Comparison of ENCODE assay signal across 15 cellular contexts in the genomic region with DNA sequence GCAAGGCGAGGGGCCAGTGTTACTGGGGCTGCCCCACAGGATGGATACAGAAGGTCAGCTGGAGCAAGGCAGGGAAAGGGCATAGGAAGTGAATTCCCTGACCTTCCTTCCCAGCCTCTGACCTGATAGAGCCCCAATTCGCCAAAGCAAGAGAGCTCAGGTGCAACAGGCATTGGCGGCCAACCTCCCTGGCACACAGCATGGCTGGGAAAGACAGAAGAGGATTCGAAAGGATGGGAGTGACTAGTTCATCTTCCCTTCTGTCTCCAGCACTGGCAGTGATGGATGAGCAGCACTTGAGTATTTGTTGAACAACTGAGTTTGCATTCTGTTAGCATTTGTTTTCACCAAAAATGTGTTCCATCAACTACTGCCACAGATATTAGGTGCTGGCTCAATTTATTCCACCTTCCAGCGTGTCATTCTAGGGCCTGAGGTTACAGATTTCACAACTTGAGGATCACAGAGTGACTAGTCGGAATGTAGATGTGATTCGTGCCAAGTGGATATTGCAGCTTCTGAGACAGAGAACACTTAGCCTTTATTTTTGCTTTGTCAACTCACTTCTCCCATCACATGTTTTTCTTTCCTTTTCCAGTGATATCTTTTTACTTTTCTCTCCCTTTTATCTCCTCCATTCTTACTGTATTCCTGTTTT. TPM values are rescaled to one million over a fixed set of nuclear protein-coding genes. Genes with fewer than 3 reads are reported as not detected.
DNase-seq lines count a peak whose midpoint lies in the region; TF ChIP-seq lines count a peak whose summit lies in the region.
"Had no signal": no experiment of that assay in that cellular context is flagged by ENCODE, and none has a peak within 500 bp of the region (broad histone marks: within the 10 kb centered on the region; RNA-seq: fewer than 3 reads in every experiment).

No MANE protein-coding gene starts in this region.

- intact Hi-C loops in stomach (cut with DNase I; ENCODE audit: low total_unique reads) = no loop called here
- intact Hi-C loops in activated CD4-positive, alpha-beta memory T cell treated with anti-CD3 and anti-CD28 coated beads for 36 hours (cut with micrococcal nuclease) = no loop called here

- DNase-seq in choroid plexus epithelial cell (ENCODE audit: low read depth) = peak; percentile 90
- DNase-seq in iris pigment epithelial cell (ENCODE audit: low read depth) = peak; percentile 89
- no peak for DNase-seq in stomach
- no peak for DNase-seq in activated CD4-positive, alpha-beta memory T cell treated with anti-CD3 and anti-CD28 coated beads for 36 hours
- DNase-seq in NK-92 (lab: John Stamatoyannopoulos, UW; ENCODE audit: unreplicated experiment) = no peak
- DNase-seq in NCI-H1930 (lab: John Stamatoyannopoulos, UW) = no peak
- no peak for DNase-seq in DMS53 (lab: John Stamatoyannopoulos, UW)
- DNase-seq: activated T-cell treated with anti-CD3 and anti-CD28 coated beads for 4 hours; anterior cingulate cortex; CD4-positive, alpha-beta T cell; islet precursor cell; NCI-H1417; NCI-H524; WERI-Rb-1 had no signal

- POLR2A ChIA-PET in HEK293 (lab: Yijun Ruan, JAX) = no interaction called here
- POLR2A ChIA-PET in activated CD4-positive, alpha-beta memory T cell treated with anti-CD3 and anti-CD28 coated beads for 36 hours (lab: Charles Lee) = no interaction called here

- no peak overlapping the region for H3K4me3 Mint-ChIP-seq in activated CD4-positive, alpha-beta memory T cell treated with anti-CD3 and anti-CD28 coated beads for 36 hours
- H3K4me3 Mint-ChIP-seq: CD4-positive, alpha-beta T cell had no signal

- 76 to 91% (median 84%) methylated on average over 7 of the region's 7 CpGs for WGBS in stomach, 5 donors

- no peak overlapping the region for H3K27ac Mint-ChIP-seq in activated CD4-positive, alpha-beta memory T cell treated with anti-CD3 and anti-CD28 coated beads for 36 hours
- H3K27ac Mint-ChIP-seq: CD4-positive, alpha-beta T cell had no signal

- peaks cover 5% of the 10 kb centered on the region for H3K4me1 Mint-ChIP-seq in activated CD4-positive, alpha-beta memory T cell treated with anti-CD3 and anti-CD28 coated beads for 36 hours (ENCODE audit: low read depth)

- H3K9me3 ChIP-seq in HEK293 (ENCODE audit: control insufficient read depth, insufficient read depth, low read depth, low read length) = no peaks in the 10 kb centered on the region
- no peaks in the 10 kb centered on the region for H3K9me3 ChIP-seq in stomach

- no peaks in the 10 kb centered on the region for H3K27me3 Mint-ChIP-seq in activated CD4-positive, alpha-beta memory T cell treated with anti-CD3 and anti-CD28 coated beads for 36 hours
- H3K27me3 Mint-ChIP-seq: CD4-positive, alpha-beta T cell had no signal

- TF ChIP-seq CTCF in HEK293 (tag by site-specific recombination; IDR thresholded peaks at IDR 0.05) (no peak), choroid plexus epithelial cell (conservative IDR thresholded peaks at IDR 0.05; ENCODE audit: low read depth, low read length) (no peak), stomach (IDR thresholded peaks at IDR 0.05) (no peak)

- peaks cover 4% of the 10 kb centered on the region for H3K4me1 ChIP-seq in HEK293 (ENCODE audit: control insufficient read depth, insufficient read depth, low read length)
- H3K4me1 ChIP-seq in stomach = peaks cover 7 to 59% (median 34%) of the 10 kb centered on the region in 4 donors

- no peak for TF ChIP-seq EP300 in stomach (IDR thresholded peaks at IDR 0.05)

- no peak for TF ChIP-seq POLR2A in stomach (IDR thresholded peaks at IDR 0.05)

- no peaks in the 10 kb centered on the region for H3K9me3 Mint-ChIP-seq in activated CD4-positive, alpha-beta memory T cell treated with anti-CD3 and anti-CD28 coated beads for 36 hours
- H3K9me3 Mint-ChIP-seq: CD4-positive, alpha-beta T cell had no signal

- peaks cover 34 to 68% of the 10 kb centered on the region in 2 experiments for H3K36me3 ChIP-seq in HEK293 (ENCODE audit: control insufficient read depth in 2 of 2, insufficient read depth in 1 of 2, low read length in 2 of 2)
- peaks cover 15 to 81% (median 72%) of the 10 kb centered on the region in 4 donors for H3K36me3 ChIP-seq in stomach

- H3K36me3 Mint-ChIP-seq in activated CD4-positive, alpha-beta memory T cell treated with anti-CD3 and anti-CD28 coated beads for 36 hours = peaks cover 26% of the 10 kb centered on the region

- no peak overlapping the region for H3K27ac ChIP-seq in HEK293 (ENCODE audit: extremely low read depth, low read depth, low read length)
- peak overlapping the region in 4 of 5 donors; percentile 35 to 75 (median 56) for H3K27ac ChIP-seq in stomach
- H3K27ac ChIP-seq: WERI-Rb-1 had no signal

- H3K4me3 ChIP-seq in HEK293 (ENCODE audit: low read depth, low read length) (no peak overlapping the region), choroid plexus epithelial cell (ENCODE audit: low read depth, low read length) (no peak overlapping the region), stomach (no peak overlapping the region)

- H3K27me3 ChIP-seq in stomach = no peaks in the 10 kb centered on the region

- CTCF ChIA-PET in HEK293 (lab: Yijun Ruan, JAX) = interaction anchor here (0.6 kb wide), 1 partner anchor 57 kb away, joined by 4 read pairs; no protein-coding TSS in a partner anchor
- CTCF ChIA-PET in activated CD4-positive, alpha-beta memory T cell treated with anti-CD3 and anti-CD28 coated beads for 36 hours (lab: Charles Lee) = no interaction called here

TF ChIP-seq in HEK293, 187 proteins besides CTCF, POLR2A, EP300 and RAD21:
- TF ChIP-seq GLIS2 (tag by site-specific recombination; IDR thresholded peaks at IDR 0.05) (no peak), KLF7 (tag by site-specific recombination; IDR thresholded peaks at IDR 0.05; ENCODE audit: borderline replicate concordance) (no peak), PRDM1 (tag by site-specific recombination; IDR thresholded peaks at IDR 0.05) (0 out of 2 replicates have a peak, but pooled peaks have one; percentile 13), SCRT2 (tag by site-specific recombination; IDR thresholded peaks at IDR 0.05) (peak; percentile 23; the same call in 1 of the 2 replicates), ZBTB17 (tag by site-specific recombination; IDR thresholded peaks at IDR 0.05) (peak; percentile 64), SETDB1 (IDR thresholded peaks at IDR 0.05; ENCODE audit: insufficient read length, low read length) (no peak)

RNA-seq across cellular contexts. Expression of a gene that starts 6.2 kb away (rescaled TPM):
- total RNA-seq in stomach = 100 to 1,000 TPM in 1 of 5 donors, 10 to 100 TPM in 4; 24.1 to 105 (median 79.9) TPM
- 10 to 100 TPM; 29.8 to 40.2 (median 30.4) TPM for polyA plus RNA-seq in stomach
- total RNA-seq in activated CD4-positive, alpha-beta memory T cell treated with anti-CD3 and anti-CD28 coated beads for 36 hours = 10 to 100 TPM; 61.1 to 66.8 TPM

Comparison
In these comparisons a context has a peak if more than half of its experiments do, and no peak if none do; other contexts are left out.
1. DNase-seq: peak in choroid plexus epithelial cell (single experiment) and iris pigment epithelial cell (single experiment); none in stomach (single experiment), activated CD4-positive, alpha-beta memory T cell treated with anti-CD3 and anti-CD28 coated beads for 36 hours (single experiment), NK-92 (single experiment), NCI-H1930 (0 of 2) and DMS53 (single experiment).